In genomic region chr1:145475951-145476350, GRCh38 we compare ENCODE assay signal across 8 cellular contexts. TPM values are rescaled to one million over a fixed set of nuclear protein-coding genes. Genes with fewer than 3 reads are reported as not detected.
DNase-seq lines count a peak whose midpoint lies in the region; ATAC-seq and TF ChIP-seq lines count a peak whose summit lies in the region.
"Not testable (repeated sequence)": the region's sequence is repeated elsewhere in the genome, so short reads cannot be mapped to it uniquely, and the experiment has no call there.

No MANE protein-coding gene starts in this region.

- peak in 1 of 5 donors; percentile 23 for DNase-seq in CD4-positive, alpha-beta memory T cell
- DNase-seq in PC-9 = peak in 1 of 2 experiments; percentile 9
- peak; percentile 59 for DNase-seq in activated CD8-positive, alpha-beta memory T cell treated with anti-CD3 and anti-CD28 coated beads for 24 hours
- DNase-seq in astrocyte of the cerebellum (ENCODE audit: low read depth); endothelial cell (ENCODE audit: low spot score): not testable (repeated sequence)

- H3K36me3 Mint-ChIP-seq in CD4-positive, alpha-beta memory T cell; endothelial cell (ENCODE audit: low read depth, unreplicated experiment); stimulated activated memory B cell treated with anti-CD40 and anti-IgM and Interleukin-4, amounts not matched to agents 10 μg/mL and 1 μg/mL and 100 μg/mL, for 72 hours: not testable (repeated sequence)

- H3K27ac Mint-ChIP-seq in CD4-positive, alpha-beta memory T cell; endothelial cell (ENCODE audit: unreplicated experiment); stimulated activated memory B cell treated with anti-CD40 and anti-IgM and Interleukin-4, amounts not matched to agents 10 μg/mL and 1 μg/mL and 100 μg/mL, for 72 hours: not testable (repeated sequence)

- not testable (repeated sequence) for TF ChIP-seq RAD21 in neural cell (conservative IDR thresholded peaks at IDR 0.05)

- not testable (repeated sequence) for H3K4me1 Mint-ChIP-seq in CD4-positive, alpha-beta memory T cell; endothelial cell (ENCODE audit: unreplicated experiment); stimulated activated memory B cell treated with anti-CD40 and anti-IgM and Interleukin-4, amounts not matched to agents 10 μg/mL and 1 μg/mL and 100 μg/mL, for 72 hours

- H2AFZ ChIP-seq in PC-9 = peak overlapping the region; percentile 66
- not testable (repeated sequence) for H2AFZ ChIP-seq in neural cell (ENCODE audit: low read depth, low read length)

- in situ Hi-C loops in astrocyte of the cerebellum (cut with HindIII; ENCODE audit: low sequenced_read_pairs) = not testable (repeated sequence)

- H3K4me3 ChIP-seq in CD4-positive, alpha-beta memory T cell (ENCODE audit: low read length in 2 of 2) = not testable (repeated sequence)
- peak overlapping the region; percentile 82 for H3K4me3 ChIP-seq in PC-9
- peak overlapping the region; percentile 28 for H3K4me3 ChIP-seq in astrocyte of the cerebellum (ENCODE audit: low read depth, low read length)
- peak overlapping the region; percentile 58 for H3K4me3 ChIP-seq in iPS-18a (ENCODE audit: low read length)
- peak overlapping the region; percentile 53 for H3K4me3 ChIP-seq in neural cell (ENCODE audit: low read length)

- H3K9me3 ChIP-seq in CD4-positive, alpha-beta memory T cell (ENCODE audit: control insufficient read depth in 1 of 2, low read length in 2 of 2); PC-9 (ENCODE audit: insufficient read depth, low read depth); iPS-18a (ENCODE audit: control insufficient read depth, low read depth, low read length); neural cell (ENCODE audit: low read length): not testable (repeated sequence)

- H4K20me1 ChIP-seq in PC-9 (ENCODE audit: insufficient read depth); neural cell (ENCODE audit: insufficient read depth): not testable (repeated sequence)

- not testable (repeated sequence) for H3K4me1 ChIP-seq in CD4-positive, alpha-beta memory T cell (ENCODE audit: insufficient read depth, low read length); PC-9 (replicated peaks; ENCODE audit: insufficient read depth); iPS-18a (ENCODE audit: control insufficient read depth, low read depth, low read length)

- not testable (repeated sequence) for H3K27ac ChIP-seq in CD4-positive, alpha-beta memory T cell (ENCODE audit: low read depth, low read length); iPS-18a (ENCODE audit: low read length); neural cell (ENCODE audit: low read length)
- H3K27ac ChIP-seq in PC-9 = peak overlapping the region; percentile 46; the same call in 1 of the 2 replicates

- H3K36me3 ChIP-seq in CD4-positive, alpha-beta memory T cell (ENCODE audit: insufficient read depth, low read length); PC-9 (ENCODE audit: low read depth); iPS-18a (ENCODE audit: control insufficient read depth, low read depth, low read length); neural cell (ENCODE audit: insufficient read depth, low read length): not testable (repeated sequence)

- H3K9ac ChIP-seq in iPS-18a (ENCODE audit: low read length); neural cell (ENCODE audit: low read length): not testable (repeated sequence)

- not testable (repeated sequence) for H3K9me2 ChIP-seq in PC-9 (ENCODE audit: insufficient read depth); neural cell (ENCODE audit: insufficient read depth, low read length)

- H3K79me2 ChIP-seq in PC-9 (ENCODE audit: low read depth); neural cell (replicated peaks; ENCODE audit: insufficient read depth, low read length): not testable (repeated sequence)

- not testable (repeated sequence) for BruUV-seq in PC-9 (replicated peaks; lab: Mats Ljungman, UMichigan)

- TF ChIP-seq EP300 in neural cell (conservative IDR thresholded peaks at IDR 0.05; ENCODE audit: poor library complexity, severe bottlenecking) = not testable (repeated sequence)

- POLR2A ChIA-PET in CD4-positive, alpha-beta memory T cell (lab: Charles Lee; ENCODE audit: partially characterized antibody); PC-9 (lab: Charles Lee; ENCODE audit: unreplicated experiment): not testable (repeated sequence)

- H3K27me3 ChIP-seq in CD4-positive, alpha-beta memory T cell (ENCODE audit: insufficient read depth, low read length); PC-9 (ENCODE audit: insufficient read depth, low read depth); iPS-18a (ENCODE audit: control insufficient read depth, insufficient read depth, low read length); neural cell (ENCODE audit: insufficient read depth, low read depth, low read length): not testable (repeated sequence)

- TF ChIP-seq CTCF in PC-9 (conservative IDR thresholded peaks at IDR 0.05); astrocyte of the cerebellum (IDR thresholded peaks at IDR 0.05; ENCODE audit: low read depth, low read length, missing control alignments); endothelial cell (IDR thresholded peaks at IDR 0.05; ENCODE audit: unreplicated experiment); neural cell (IDR thresholded peaks at IDR 0.05; ENCODE audit: poor library complexity, severe bottlenecking): not testable (repeated sequence)

- CTCF ChIA-PET in CD4-positive, alpha-beta memory T cell (lab: Charles Lee; ENCODE audit: partially characterized antibody); PC-9 (lab: Charles Lee): not testable (repeated sequence)

- peak overlapping the region in 7 of 8 donors; percentile 23 to 75 (median 66) for H3K4me3 Mint-ChIP-seq in CD4-positive, alpha-beta memory T cell
- H3K4me3 Mint-ChIP-seq in endothelial cell (ENCODE audit: unreplicated experiment) = peak overlapping the region; percentile 70
- peak overlapping the region; percentile 34 for H3K4me3 Mint-ChIP-seq in stimulated activated memory B cell treated with anti-CD40 and anti-IgM and Interleukin-4, amounts not matched to agents 10 μg/mL and 1 μg/mL and 100 μg/mL, for 72 hours

- not testable (repeated sequence) for H3F3A ChIP-seq in PC-9 (ENCODE audit: insufficient read depth, low read depth); neural cell (ENCODE audit: insufficient read depth, low read length, poor library complexity, severe bottlenecking)

- intact Hi-C loops in CD4-positive, alpha-beta memory T cell (cut with micrococcal nuclease); PC-9 (cut with micrococcal nuclease; ENCODE audit: unreplicated experiment): not testable (repeated sequence)

- ATAC-seq in stimulated activated memory B cell treated with anti-CD40 and anti-IgM and Interleukin-4, amounts not matched to agents 10 μg/mL and 1 μg/mL and 100 μg/mL, for 72 hours = not testable (repeated sequence)

- not testable (repeated sequence) for H3K27me3 Mint-ChIP-seq in CD4-positive, alpha-beta memory T cell; endothelial cell (ENCODE audit: unreplicated experiment)
- H3K27me3 Mint-ChIP-seq in stimulated activated memory B cell treated with anti-CD40 and anti-IgM and Interleukin-4, amounts not matched to agents 10 μg/mL and 1 μg/mL and 100 μg/mL, for 72 hours = peaks cover 11% of the 10 kb centered on the region

- H3K4me2 ChIP-seq in PC-9 = peak overlapping the region; percentile 76
- H3K4me2 ChIP-seq in neural cell (ENCODE audit: low read length) = not testable (repeated sequence)

- not testable (repeated sequence) for H3K9me3 Mint-ChIP-seq in CD4-positive, alpha-beta memory T cell; endothelial cell (ENCODE audit: unreplicated experiment); stimulated activated memory B cell treated with anti-CD40 and anti-IgM and Interleukin-4, amounts not matched to agents 10 μg/mL and 1 μg/mL and 100 μg/mL, for 72 hours

RNA-seq across cellular contexts. Expression of gene NBPF20, which starts 50.5 kb away (rescaled TPM):
- 1 to 10 TPM; 3.8 to 5.3 TPM for total RNA-seq in CD4-positive, alpha-beta memory T cell
- under 1 TPM; 0.01 to 0.70 TPM for polyA plus RNA-seq in CD4-positive, alpha-beta memory T cell
- 3.3 and 3.8 TPM in 2 replicates for total RNA-seq in PC-9 (2021)
- total RNA-seq in endothelial cell (ENCODE audit: unreplicated experiment) = 6.0 TPM
- polyA plus RNA-seq in neural cell = 6.8 and 7.0 TPM in 2 replicates
- polyA minus RNA-seq in neural cell = 7.8 and 9.4 TPM in 2 replicates
